14 cellular contexts compared by ENCODE assay signal in the genomic region with DNA sequence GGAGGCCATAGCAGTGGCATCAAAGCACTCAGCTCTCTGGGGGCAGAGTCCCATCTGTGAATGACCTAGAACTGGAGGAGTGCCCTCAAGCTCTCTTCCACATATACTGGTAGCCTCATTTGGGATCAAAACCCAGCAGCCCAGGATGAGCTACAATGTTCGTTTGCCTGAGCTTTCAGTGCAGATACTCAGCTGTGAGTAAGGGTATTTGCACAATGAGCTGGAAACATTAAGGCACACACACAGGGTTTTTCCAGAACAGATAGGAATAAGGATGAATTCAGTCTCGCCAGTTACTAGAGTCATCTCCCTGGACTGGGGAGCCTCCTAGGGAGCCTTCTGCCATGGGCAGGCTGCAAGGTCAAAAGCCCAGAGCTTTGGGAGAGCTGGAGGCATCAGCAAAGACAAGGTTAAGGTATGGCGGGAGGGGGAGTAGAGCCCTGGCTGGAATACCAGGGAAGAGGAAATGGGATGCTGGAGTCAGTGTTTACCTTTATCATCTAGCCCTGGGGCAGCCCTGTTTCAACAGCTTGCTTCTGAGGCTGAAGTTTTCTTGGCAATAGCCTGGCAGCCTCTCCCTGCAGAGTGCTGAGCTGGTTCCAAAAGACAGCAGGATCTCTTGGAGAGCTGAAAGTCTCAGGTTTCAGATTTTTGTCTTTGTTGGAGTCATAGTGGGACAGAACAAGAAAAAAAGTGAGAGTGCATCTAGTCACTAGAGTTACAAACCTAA.
A peak's percentile ranks its signal among the peaks of the same experiment; 100 is the strongest.
DNase-seq lines count a peak whose midpoint lies in the region; ATAC-seq, FAIRE-seq and TF ChIP-seq lines count a peak whose summit lies in the region.
"Had no signal": no experiment of that assay in that cellular context is flagged by ENCODE, and none has a peak within 500 bp of the region (broad histone marks: within the 10 kb centered on the region; RNA-seq: fewer than 3 reads in every experiment).

No MANE protein-coding gene starts in this region.

- POLR2A ChIA-PET in HEK293 (lab: Yijun Ruan, JAX) = no interaction called here

- H3K4me1 ChIP-seq in HEK293 (ENCODE audit: control insufficient read depth, insufficient read depth, low read length) (peaks cover 5% of the 10 kb centered on the region; the same call in 1 of the 2 replicates), neural progenitor cell (peaks cover 45% of the 10 kb centered on the region)

- H3K27me3 Mint-ChIP-seq in neural progenitor cell (ENCODE audit: insufficient read depth, low read depth) = peaks cover 2% of the 10 kb centered on the region

- CTCF ChIA-PET in HEK293 (lab: Yijun Ruan, JAX) = interaction anchor here (1.4 to 2.0 kb wide), 3 partner anchors 12 to 296 kb away, joined by 3 to 16 read pairs (median 4); a partner anchor contains a TSS

- peaks cover 21% of the 10 kb centered on the region for H3F3A ChIP-seq in neural progenitor cell (ENCODE audit: low read depth)

- no peaks in the 10 kb centered on the region for H3K27me3 ChIP-seq in neural progenitor cell

- no peak overlapping the region for H3K4me3 Mint-ChIP-seq in neural progenitor cell

- TF ChIP-seq CTCF in HEK293 (tag by site-specific recombination; IDR thresholded peaks at IDR 0.05) (no peak), neural progenitor cell (IDR thresholded peaks at IDR 0.05) (no peak)

- peak overlapping the region; percentile 50 for H3K4me2 ChIP-seq in neural progenitor cell

- peak overlapping the region; percentile 85 for H3K27ac Mint-ChIP-seq in neural progenitor cell

- no peak overlapping the region for H3K27ac ChIP-seq in HEK293 (ENCODE audit: extremely low read depth, low read depth, low read length)
- H3K27ac ChIP-seq in neural progenitor cell = no peak overlapping the region
- H3K27ac ChIP-seq: esophagus squamous epithelium had no signal

- H3K4me3 ChIP-seq in HEK293 (ENCODE audit: low read depth, low read length) = no peak overlapping the region
- no peak overlapping the region for H3K4me3 ChIP-seq in neural progenitor cell
- H3K4me3 ChIP-seq: esophagus squamous epithelium, K562, mucosa of descending colon had no signal

- H3K9me3 Mint-ChIP-seq in neural progenitor cell = no peaks in the 10 kb centered on the region

- H3K4me1 Mint-ChIP-seq in neural progenitor cell = peaks cover 42% of the 10 kb centered on the region

- ATAC-seq in HG03460 (IDR thresholded peaks at IDR 0.05; ENCODE audit: unreplicated experiment) (no peak), HG03439 (IDR thresholded peaks at IDR 0.05; ENCODE audit: unreplicated experiment) (no peak)
- ATAC-seq: K562, mucosa of descending colon had no signal

- H3K9me3 ChIP-seq in HEK293 (ENCODE audit: control insufficient read depth, insufficient read depth, low read depth, low read length) = no peaks in the 10 kb centered on the region
- H3K9me3 ChIP-seq in neural progenitor cell (ENCODE audit: low read depth) = no peaks in the 10 kb centered on the region
- H3K9me3 ChIP-seq: esophagus squamous epithelium, mucosa of descending colon had no signal

- no peaks in the 10 kb centered on the region for H3K36me3 Mint-ChIP-seq in neural progenitor cell

- no peaks in the 10 kb centered on the region for H3K79me2 ChIP-seq in neural progenitor cell (ENCODE audit: low read depth)

- H3K9ac ChIP-seq in neural progenitor cell = no peak overlapping the region

- no peak overlapping the region for H2AFZ ChIP-seq in neural progenitor cell (replicated peaks)

- FAIRE-seq in HTR-8/SVneo (lab: Jason Lieb, UNC) = no peak
- FAIRE-seq: K562 had no signal

- H3K36me3 ChIP-seq in HEK293 (ENCODE audit: control insufficient read depth in 2 of 2, insufficient read depth in 1 of 2, low read length in 2 of 2) = no peaks in the 10 kb centered on the region
- no peaks in the 10 kb centered on the region for H3K36me3 ChIP-seq in neural progenitor cell
- H3K36me3 ChIP-seq: esophagus squamous epithelium had no signal

- DNase-seq in NCI-H2171 (lab: John Stamatoyannopoulos, UW) = peak; percentile 31
- peak; percentile 5 for DNase-seq in astrocyte of the hippocampus (ENCODE audit: low read depth, low spot score)
- DNase-seq in neural progenitor cell (ENCODE audit: low spot score) = peak; percentile 20
- no peak for DNase-seq in HTR-8/SVneo (ENCODE audit: insufficient read length, low spot score)
- DNase-seq in AG08396 (ENCODE audit: low spot score) = no peak
- DNase-seq: activated effector memory CD4-positive, alpha-beta T cell treated with Interleukin-2 at 50 U/mL for 16 hours; esophagus squamous epithelium; HCEC 1CT; mucosa of descending colon; retina had no signal

- no peaks in the 10 kb centered on the region for H4K20me1 ChIP-seq in neural progenitor cell (ENCODE audit: low read depth)

TF ChIP-seq in HEK293, 187 proteins besides CTCF, POLR2A, EP300 and RAD21:
- TF ChIP-seq ZFP41 (tag by site-specific recombination; IDR thresholded peaks at IDR 0.05; ENCODE audit: borderline replicate concordance) (no peak), ZNF48 (tag by site-specific recombination; IDR thresholded peaks at IDR 0.05) (no peak), ZNF2 (tag by site-specific recombination; IDR thresholded peaks at IDR 0.05) (no peak), ZNF416 (tag by site-specific recombination; IDR thresholded peaks at IDR 0.05) (no peak), ZIC2 (tag by site-specific recombination; IDR thresholded peaks at IDR 0.05) (peak; percentile 64), GLIS1 (tag by site-specific recombination; IDR thresholded peaks at IDR 0.05) (peak; percentile 39), ZNF341 (tag by site-specific recombination; IDR thresholded peaks at IDR 0.05; ENCODE audit: low read depth) (peak; percentile 81), SALL2 (tag by site-specific recombination; IDR thresholded peaks at IDR 0.05; ENCODE audit: borderline replicate concordance) (no peak), ZNF654 (tag by site-specific recombination; IDR thresholded peaks at IDR 0.05; ENCODE audit: low read depth) (no peak), ZNF132 (tag by site-specific recombination; IDR thresholded peaks at IDR 0.05; ENCODE audit: borderline replicate concordance) (no peak), ZNF660 (tag by site-specific recombination; IDR thresholded peaks at IDR 0.05) (0 out of 2 replicates have a peak, but pooled peaks have one; percentile 18), ZNF610 (tag by site-specific recombination; IDR thresholded peaks at IDR 0.05; ENCODE audit: borderline replicate concordance) (no peak), ZBTB17 (tag by site-specific recombination; IDR thresholded peaks at IDR 0.05) (peak; percentile 33; the same call in 1 of the 2 replicates), ZNF623 (tag by site-specific recombination; IDR thresholded peaks at IDR 0.05) (no peak), FEZF1 (tag by site-specific recombination; IDR thresholded peaks at IDR 0.05) (peak; percentile 38; the same call in 1 of the 2 replicates)
- TF ChIP-seq, protein P1, sequence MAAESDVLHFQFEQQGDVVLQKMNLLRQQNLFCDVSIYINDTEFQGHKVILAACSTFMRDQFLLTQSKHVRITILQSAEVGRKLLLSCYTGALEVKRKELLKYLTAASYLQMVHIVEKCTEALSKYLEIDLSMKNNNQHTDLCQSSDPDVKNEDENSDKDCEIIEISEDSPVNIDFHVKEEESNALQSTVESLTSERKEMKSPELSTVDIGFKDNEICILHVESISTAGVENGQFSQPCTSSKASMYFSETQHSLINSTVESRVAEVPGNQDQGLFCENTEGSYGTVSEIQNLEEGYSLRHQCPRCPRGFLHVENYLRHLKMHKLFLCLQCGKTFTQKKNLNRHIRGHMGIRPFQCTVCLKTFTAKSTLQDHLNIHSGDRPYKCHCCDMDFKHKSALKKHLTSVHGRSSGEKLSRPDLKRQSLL (tag by site-specific recombination; IDR thresholded peaks at IDR 0.05) = peak; percentile 73
- TF ChIP-seq, protein P2, sequence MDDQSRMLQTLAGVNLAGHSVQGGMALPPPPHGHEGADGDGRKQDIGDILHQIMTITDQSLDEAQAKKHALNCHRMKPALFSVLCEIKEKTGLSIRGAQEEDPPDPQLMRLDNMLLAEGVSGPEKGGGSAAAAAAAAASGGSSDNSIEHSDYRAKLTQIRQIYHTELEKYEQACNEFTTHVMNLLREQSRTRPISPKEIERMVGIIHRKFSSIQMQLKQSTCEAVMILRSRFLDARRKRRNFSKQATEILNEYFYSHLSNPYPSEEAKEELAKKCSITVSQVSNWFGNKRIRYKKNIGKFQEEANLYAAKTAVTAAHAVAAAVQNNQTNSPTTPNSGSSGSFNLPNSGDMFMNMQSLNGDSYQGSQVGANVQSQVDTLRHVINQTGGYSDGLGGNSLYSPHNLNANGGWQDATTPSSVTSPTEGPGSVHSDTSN (CRISPR knock-in tag; IDR thresholded peaks at IDR 0.05) = no peak
- TF ChIP-seq, protein P3, sequence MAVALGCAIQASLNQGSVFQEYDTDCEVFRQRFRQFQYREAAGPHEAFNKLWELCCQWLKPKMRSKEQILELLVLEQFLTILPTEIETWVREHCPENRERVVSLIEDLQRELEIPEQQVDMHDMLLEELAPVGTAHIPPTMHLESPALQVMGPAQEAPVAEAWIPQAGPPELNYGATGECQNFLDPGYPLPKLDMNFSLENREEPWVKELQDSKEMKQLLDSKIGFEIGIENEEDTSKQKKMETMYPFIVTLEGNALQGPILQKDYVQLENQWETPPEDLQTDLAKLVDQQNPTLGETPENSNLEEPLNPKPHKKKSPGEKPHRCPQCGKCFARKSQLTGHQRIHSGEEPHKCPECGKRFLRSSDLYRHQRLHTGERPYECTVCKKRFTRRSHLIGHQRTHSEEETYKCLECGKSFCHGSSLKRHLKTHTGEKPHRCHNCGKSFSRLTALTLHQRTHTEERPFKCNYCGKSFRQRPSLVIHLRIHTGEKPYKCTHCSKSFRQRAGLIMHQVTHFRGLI (tag by site-specific recombination; IDR thresholded peaks at IDR 0.05) = 0 out of 2 replicates have a peak, but pooled peaks have one; percentile 31

Comparison
In these comparisons a context has a peak if more than half of its experiments do, and no peak if none do; other contexts are left out.
1. DNase-seq: peak in NCI-H2171 (single experiment), astrocyte of the hippocampus (single experiment) and neural progenitor cell (single experiment); none in HTR-8/SVneo (single experiment) and AG08396 (single experiment).